ENCODE assay signal across 25 cellular contexts in the genomic region with DNA sequence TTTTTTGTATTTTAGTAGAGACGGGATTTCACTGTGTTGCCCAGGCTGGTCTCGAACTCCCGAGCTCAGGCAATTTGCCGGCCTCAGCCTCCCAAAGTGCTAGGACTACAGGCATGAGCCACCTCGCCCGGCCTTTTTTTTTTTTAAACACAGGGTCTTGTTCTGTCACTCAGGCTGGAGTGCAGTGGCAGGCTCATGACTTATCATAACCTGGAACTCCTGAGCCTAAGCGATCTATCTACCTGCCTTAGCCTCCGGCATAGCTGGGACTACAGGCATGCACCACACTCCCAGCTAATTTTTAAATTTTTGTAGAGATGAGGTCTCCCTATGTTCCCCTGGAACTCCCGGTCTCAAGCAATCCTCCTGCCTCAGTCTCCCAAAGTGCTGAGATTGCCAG. TPM values are rescaled to one million over a fixed set of nuclear protein-coding genes. Genes with fewer than 3 reads are reported as not detected.
DNase-seq lines count a peak whose midpoint lies in the region; FAIRE-seq and TF ChIP-seq lines count a peak whose summit lies in the region.
"Had no signal": no experiment of that assay in that cellular context is flagged by ENCODE, and none has a peak within 500 bp of the region (broad histone marks: within the 10 kb centered on the region; RNA-seq: fewer than 3 reads in every experiment).

No MANE protein-coding gene starts in this region.

- no peak for FAIRE-seq in astrocyte (lab: Jason Lieb, UNC)
- FAIRE-seq: A204.1, urothelium cell line had no signal

- H3K79me2 ChIP-seq in astrocyte (ENCODE audit: insufficient read depth, low read length) (peaks cover 52% of the 10 kb centered on the region), mesendoderm (ENCODE audit: control insufficient read depth, insufficient read depth, low read length) (peaks cover 22% of the 10 kb centered on the region), Karpas-422 (ENCODE audit: low read length) (no peaks in the 10 kb centered on the region)

- WGBS in mesendoderm (ENCODE audit: extremely low coverage, insufficient coverage, low lambda C conversion rate) = no CpG with 5 or more reads among the region's 9 CpGs

- H3K4me2 ChIP-seq in astrocyte (ENCODE audit: low read length) (no peak overlapping the region), mesendoderm (ENCODE audit: low read length) (no peak overlapping the region), Karpas-422 (ENCODE audit: low read depth, low read length, poor library complexity, severe bottlenecking) (no peak overlapping the region)

- H3K27ac Mint-ChIP-seq in activated naive CD8-positive, alpha-beta T cell = no peak overlapping the region
- no peak overlapping the region for H3K27ac Mint-ChIP-seq in activated naive CD8-positive, alpha-beta T cell treated with anti-CD3 and anti-CD28 coated beads for 36 hours
- peak overlapping the region; percentile 89 for H3K27ac Mint-ChIP-seq in astrocyte (ENCODE audit: unreplicated experiment)
- H3K27ac Mint-ChIP-seq: T-helper 2 cell treated with Interferon-gamma antibody and Interleukin-4, amounts not matched to agents 5 μg/mL and 100 μg/mL, for 36 hours had no signal

- no peak overlapping the region for H4K5ac ChIP-seq in mesendoderm (ENCODE audit: low read length)

- no peak overlapping the region for H2BK15ac ChIP-seq in mesendoderm (replicated peaks; ENCODE audit: low read depth)

- no peaks in the 10 kb centered on the region for H3K79me1 ChIP-seq in mesendoderm (ENCODE audit: low read length)

- no peak overlapping the region for H3K27ac ChIP-seq in astrocyte (ENCODE audit: low read depth, low read length)
- no peak overlapping the region for H3K27ac ChIP-seq in mesendoderm (ENCODE audit: low read depth, low read length)
- peak overlapping the region; percentile 95 for H3K27ac ChIP-seq in subcutaneous abdominal adipose tissue (ENCODE audit: low read depth, low read length)
- no peak overlapping the region for H3K27ac ChIP-seq in Karpas-422 (ENCODE audit: low read length)
- H3K27ac ChIP-seq: WERI-Rb-1 had no signal

- DNase-seq in activated naive CD8-positive, alpha-beta T cell treated with anti-CD3 and anti-CD28 coated beads for 36 hours = no peak
- no peak for DNase-seq in astrocyte (ENCODE audit: low read depth)
- DNase-seq in mesendoderm = no peak
- no peak for DNase-seq in activated T-cell treated with anti-CD3 and anti-CD28 coated beads, Interleukin-2, amount 50 U/mL, for 1 hour
- DNase-seq in NCI-H510A (lab: John Stamatoyannopoulos, UW) = no peak
- no peak for DNase-seq in Karpas-422
- DNase-seq: activated CD4-positive, alpha-beta T cell treated with anti-CD3 and anti-CD28 coated beads, Interleukin-2, amount 10 ng/mL, durations not matched to agents 24 days and 14 days; activated CD8-positive, alpha-beta memory T cell treated with anti-CD3 and anti-CD28 coated beads, Interleukin-2, amount 10 ng/mL, durations not matched to agents 7 days and 5 days; activated naive CD4-positive, alpha-beta T cell treated with anti-CD3 and anti-CD28 coated beads, Interleukin-2, amount 50 U/mL, for 16 hours; aorta; Calu3; cerebellar nuclear complex; erythroblast; foreskin fibroblast; left lung; NCI-H2029 treated with DMSO at 0.1 percent for 48 hours; NCI-H226; nephron progenitor cell; WERI-Rb-1 had no signal

- H3K4me3 ChIP-seq in astrocyte (ENCODE audit: insufficient read depth, low read depth, low read length) (no peak overlapping the region), mesendoderm (ENCODE audit: low read length) (no peak overlapping the region), subcutaneous abdominal adipose tissue (ENCODE audit: low read depth in 1 of 5, low read length in 5 of 5) (no peak overlapping the region), Karpas-422 (ENCODE audit: low read length) (no peak overlapping the region)
- H3K4me3 ChIP-seq: HAP-1 had no signal

- no peak for TF ChIP-seq CTCF in astrocyte (IDR thresholded peaks at IDR 0.05; ENCODE audit: insufficient read depth, low read depth, low read length)

- no peaks in the 10 kb centered on the region for H3K36me3 ChIP-seq in astrocyte (ENCODE audit: insufficient read depth, low read length)
- no peaks in the 10 kb centered on the region for H3K36me3 ChIP-seq in mesendoderm (ENCODE audit: control insufficient read depth, insufficient read depth, low read length)
- H3K36me3 ChIP-seq in subcutaneous abdominal adipose tissue (ENCODE audit: control insufficient read depth in 5 of 5, insufficient read depth in 5 of 5, low read length in 5 of 5) = no peaks in the 10 kb centered on the region
- no peaks in the 10 kb centered on the region for H3K36me3 ChIP-seq in Karpas-422 (ENCODE audit: insufficient read depth, low read length)
- H3K36me3 ChIP-seq: HAP-1, left lung had no signal

- H2BK5ac ChIP-seq in mesendoderm (ENCODE audit: low read length) = no peak overlapping the region

- H3K18ac ChIP-seq in mesendoderm (ENCODE audit: low read length) = no peak overlapping the region

- peak overlapping the region; percentile 19 for H3K56ac ChIP-seq in mesendoderm (ENCODE audit: low read length)

- H3K4me1 ChIP-seq in astrocyte (ENCODE audit: insufficient read depth, low read length) (peaks cover 9% of the 10 kb centered on the region), mesendoderm (ENCODE audit: control insufficient read depth, low read depth, low read length) (no peaks in the 10 kb centered on the region), subcutaneous abdominal adipose tissue (ENCODE audit: control insufficient read depth in 5 of 5, insufficient read depth in 5 of 5, low read length in 5 of 5) (peaks cover 2 to 31% (median 26%) of the 10 kb centered on the region in 5 donors), Karpas-422 (ENCODE audit: low read length) (peaks cover 19% of the 10 kb centered on the region)

- H3K9me2 ChIP-seq in Karpas-422 (replicated peaks; ENCODE audit: insufficient read depth, low read length) = no peaks in the 10 kb centered on the region

- H3K27me3 Mint-ChIP-seq in activated naive CD8-positive, alpha-beta T cell = peaks cover 3% of the 10 kb centered on the region
- H3K27me3 Mint-ChIP-seq in activated naive CD8-positive, alpha-beta T cell treated with anti-CD3 and anti-CD28 coated beads for 36 hours = no peaks in the 10 kb centered on the region
- no peaks in the 10 kb centered on the region for H3K27me3 Mint-ChIP-seq in astrocyte (ENCODE audit: low read depth, unreplicated experiment)
- H3K27me3 Mint-ChIP-seq: activated CD8-positive, alpha-beta memory T cell treated with anti-CD3 and anti-CD28 coated beads, Interleukin-2, amount 10 ng/mL, durations not matched to agents 7 days and 5 days had no signal

- peak overlapping the region; percentile 91 for H3K4me3 Mint-ChIP-seq in activated naive CD8-positive, alpha-beta T cell
- H3K4me3 Mint-ChIP-seq in activated naive CD8-positive, alpha-beta T cell treated with anti-CD3 and anti-CD28 coated beads for 36 hours = no peak overlapping the region
- peak overlapping the region; percentile 74 for H3K4me3 Mint-ChIP-seq in astrocyte (ENCODE audit: unreplicated experiment)

- peak overlapping the region; percentile 73 for H3K4ac ChIP-seq in mesendoderm (ENCODE audit: low read depth, low read length)

- H4K20me1 ChIP-seq in astrocyte (ENCODE audit: insufficient read depth, low read length) (peaks cover 30% of the 10 kb centered on the region), Karpas-422 (ENCODE audit: insufficient read depth, low read depth, low read length) (no peaks in the 10 kb centered on the region)

- H3K9me3 ChIP-seq in astrocyte (ENCODE audit: insufficient read depth, low read depth, low read length) = no peaks in the 10 kb centered on the region
- no peaks in the 10 kb centered on the region for H3K9me3 ChIP-seq in subcutaneous abdominal adipose tissue (ENCODE audit: control insufficient read depth in 5 of 5, low read length in 5 of 5)
- H3K9me3 ChIP-seq in Karpas-422 (ENCODE audit: low read length) = no peaks in the 10 kb centered on the region
- H3K9me3 ChIP-seq: HAP-1, left lung had no signal

- H3K9me3 Mint-ChIP-seq in activated naive CD8-positive, alpha-beta T cell (ENCODE audit: low read depth) = no peaks in the 10 kb centered on the region
- no peaks in the 10 kb centered on the region for H3K9me3 Mint-ChIP-seq in activated naive CD8-positive, alpha-beta T cell treated with anti-CD3 and anti-CD28 coated beads for 36 hours
- no peaks in the 10 kb centered on the region for H3K9me3 Mint-ChIP-seq in astrocyte (ENCODE audit: unreplicated experiment)
- H3K9me3 Mint-ChIP-seq: activated CD4-positive, alpha-beta T cell treated with anti-CD3 and anti-CD28 coated beads, Interleukin-2, amount 10 ng/mL, durations not matched to agents 24 days and 14 days; nephron progenitor cell; T-helper 2 cell treated with Interferon-gamma antibody and Interleukin-4, amounts not matched to agents 5 μg/mL and 100 μg/mL, for 36 hours had no signal

- no peak overlapping the region for H2BK120ac ChIP-seq in mesendoderm (ENCODE audit: low read depth, low read length)

- no peak overlapping the region for H3K9ac ChIP-seq in astrocyte (ENCODE audit: low read length)
- no peak overlapping the region for H3K9ac ChIP-seq in mesendoderm (ENCODE audit: low read length)
- H3K9ac ChIP-seq in subcutaneous abdominal adipose tissue (ENCODE audit: low read length in 5 of 5) = no peak overlapping the region
- H3K9ac ChIP-seq in Karpas-422 (ENCODE audit: low read length) = no peak overlapping the region

- H3K4me1 Mint-ChIP-seq in activated naive CD8-positive, alpha-beta T cell (ENCODE audit: low read depth) = peaks cover 29% of the 10 kb centered on the region
- peaks cover 19% of the 10 kb centered on the region for H3K4me1 Mint-ChIP-seq in activated naive CD8-positive, alpha-beta T cell treated with anti-CD3 and anti-CD28 coated beads for 36 hours
- peaks cover 15% of the 10 kb centered on the region for H3K4me1 Mint-ChIP-seq in astrocyte (ENCODE audit: low read depth, unreplicated experiment)

- H2AFZ ChIP-seq in astrocyte (ENCODE audit: low read depth, low read length) = no peak overlapping the region
- H2AFZ ChIP-seq in Karpas-422 (ENCODE audit: low read length) = no peak overlapping the region

- no peaks in the 10 kb centered on the region for H3K27me3 ChIP-seq in astrocyte (ENCODE audit: insufficient read depth, low read length)
- no peaks in the 10 kb centered on the region for H3K27me3 ChIP-seq in mesendoderm (ENCODE audit: insufficient read depth, low read length, poor library complexity)
- no peaks in the 10 kb centered on the region for H3K27me3 ChIP-seq in subcutaneous abdominal adipose tissue (ENCODE audit: control insufficient read depth in 5 of 5, insufficient read depth in 4 of 5, low read length in 5 of 5)
- H3K27me3 ChIP-seq in Karpas-422 (ENCODE audit: low read length) = peaks cover 4% of the 10 kb centered on the region; the same call in 1 of the 2 replicates
- H3K27me3 ChIP-seq: left lung had no signal

- no peak overlapping the region for H4K8ac ChIP-seq in mesendoderm (ENCODE audit: low read depth, low read length)

- H3K23ac ChIP-seq in mesendoderm (ENCODE audit: low read length) = no peak overlapping the region

- no peak overlapping the region for H2AK5ac ChIP-seq in mesendoderm (ENCODE audit: low read length)

- H3K36me3 Mint-ChIP-seq in activated naive CD8-positive, alpha-beta T cell = no peaks in the 10 kb centered on the region
- H3K36me3 Mint-ChIP-seq in activated naive CD8-positive, alpha-beta T cell treated with anti-CD3 and anti-CD28 coated beads for 36 hours = no peaks in the 10 kb centered on the region
- H3K36me3 Mint-ChIP-seq in astrocyte (ENCODE audit: low read depth, unreplicated experiment) = peaks cover 13% of the 10 kb centered on the region

RNA-seq across cellular contexts. Expression of gene ITGAV, which starts 1.4 kb away (rescaled TPM):
- total RNA-seq in activated naive CD8-positive, alpha-beta T cell treated with anti-CD3 and anti-CD28 coated beads for 36 hours = 1 to 10 TPM; 3.6 to 3.9 TPM
- total RNA-seq in astrocyte = 661 and 779 TPM in 2 replicates
- 25.0 TPM for polyA plus RNA-seq in mesendoderm (2013, experiment 1 of 2)
- 25.4 TPM for polyA plus RNA-seq in mesendoderm (2013, experiment 2 of 2)
- 3.4 and 4.9 TPM in 2 replicates for total RNA-seq in Karpas-422 (2014; rRNA removed; shearing (Covaris generic); ENCODE audit: low replicate concordance)

Comparison
In these comparisons a context has a peak if more than half of its experiments do, and no peak if none do; other contexts are left out.
1. RNA of gene ITGAV, which starts 1.4 kb away (total RNA-seq): 661 to 779 TPM in astrocyte; 3.4 to 4.9 TPM in Karpas-422 and 3.6 to 3.9 TPM in activated naive CD8-positive, alpha-beta T cell treated with anti-CD3 and anti-CD28 coated beads for 36 hours; every median in the first group is over 100 times any median in the second.